9 cellular contexts compared by ENCODE assay signal in the genomic region with DNA sequence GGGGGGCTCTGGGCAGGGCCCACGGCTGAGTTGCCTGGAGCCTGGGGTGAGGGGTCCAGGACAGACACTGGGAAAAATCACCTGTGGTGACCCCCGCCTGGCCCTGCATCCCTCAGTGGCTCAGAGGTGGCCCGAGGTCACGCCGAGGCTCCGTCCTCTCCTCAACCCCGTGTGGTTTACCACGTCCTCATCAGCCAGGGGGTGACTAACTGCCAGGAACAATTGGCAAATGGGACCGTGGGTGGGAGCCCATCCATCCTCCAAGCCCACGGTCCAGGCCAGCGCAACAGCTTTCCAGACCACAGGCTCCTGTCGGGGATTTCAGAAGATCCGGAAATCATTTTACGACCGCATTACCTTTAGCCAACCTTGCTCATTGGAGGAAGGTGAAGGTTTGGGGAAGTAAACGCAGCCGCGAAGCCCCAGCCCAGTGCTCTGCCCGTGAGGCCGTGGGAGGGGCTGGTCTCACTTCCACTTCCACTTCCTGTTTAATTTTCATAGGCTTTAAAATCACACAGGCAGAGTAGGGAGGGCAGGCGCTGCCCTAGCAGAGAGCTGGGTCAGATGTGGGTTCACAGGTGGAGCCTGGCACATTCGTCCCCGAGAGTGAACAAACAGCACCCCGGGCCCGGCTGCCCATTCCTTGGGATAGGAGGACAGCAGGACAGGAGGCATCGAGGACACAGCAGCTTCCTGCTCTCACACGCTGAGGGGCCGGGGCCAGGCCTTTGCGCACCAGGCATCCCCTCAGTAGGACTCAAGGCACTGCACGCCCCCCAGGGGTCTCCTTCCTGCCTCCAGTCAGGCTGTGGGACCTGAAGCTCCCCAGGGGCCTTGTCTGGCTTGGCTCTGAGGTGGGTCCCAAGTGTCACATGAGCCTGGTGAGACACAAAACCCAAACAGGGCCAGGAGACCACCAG. TPM values are rescaled to one million over a fixed set of nuclear protein-coding genes. Genes with fewer than 3 reads are reported as not detected.
DNase-seq lines count a peak whose midpoint lies in the region; ATAC-seq, FAIRE-seq and TF ChIP-seq lines count a peak whose summit lies in the region.
"Had no signal": no experiment of that assay in that cellular context is flagged by ENCODE, and none has a peak within 500 bp of the region (broad histone marks: within the 10 kb centered on the region; RNA-seq: fewer than 3 reads in every experiment).

No MANE protein-coding gene starts in this region.

- intact Hi-C loops in pancreas (cut with DNase I) = no loop called here

- no peak overlapping the region for H2AFZ ChIP-seq in mesenchymal stem cell (ENCODE audit: low read depth, low read length)

- no peak overlapping the region for H2BK120ac ChIP-seq in mesenchymal stem cell (ENCODE audit: low read depth, low read length)

- H2AK5ac ChIP-seq in mesenchymal stem cell (ENCODE audit: low read length, severe bottlenecking) = no peak overlapping the region

- FAIRE-seq in pancreas (lab: Jason Lieb, UNC) = no peak

- ATAC-seq in GM18498 (IDR thresholded peaks at IDR 0.05; ENCODE audit: unreplicated experiment) (peak; percentile 92), HG02588 (IDR thresholded peaks at IDR 0.05; ENCODE audit: unreplicated experiment) (peak; percentile 84), pancreas (peak in 3 of 4 donors; percentile 27 to 73 (median 57))

- no peaks in the 10 kb centered on the region for H3K36me3 ChIP-seq in pancreas
- no peaks in the 10 kb centered on the region for H3K36me3 ChIP-seq in mesenchymal stem cell (ENCODE audit: control insufficient read depth in 1 of 2, insufficient read depth in 2 of 2, low read depth in 1 of 2, low read length in 2 of 2)
- H3K36me3 ChIP-seq: ovary had no signal

- WGBS in pancreas, 2 donors = 84 to 87% methylated on average over 30 of the region's 30 CpGs
- WGBS in mesenchymal stem cell = 84% methylated on average over 30 of the region's 30 CpGs

- H3K4me3 ChIP-seq in pancreas = no peak overlapping the region
- H3K4me3 ChIP-seq in mesenchymal stem cell (ENCODE audit: insufficient read depth in 1 of 2, low read depth in 1 of 2, low read length in 2 of 2) = no peak overlapping the region
- H3K4me3 ChIP-seq: ovary had no signal

- no peaks in the 10 kb centered on the region for H3K79me1 ChIP-seq in mesenchymal stem cell (replicated peaks; ENCODE audit: low read length, poor library complexity, severe bottlenecking)

- H2BK12ac ChIP-seq in mesenchymal stem cell (ENCODE audit: low read length in 2 of 2) = no peak overlapping the region

- TF ChIP-seq CTCF in pancreas (IDR thresholded peaks at IDR 0.05) = no peak

- no peak overlapping the region for H3K23ac ChIP-seq in mesenchymal stem cell (ENCODE audit: low read length in 2 of 2)

- no peak overlapping the region for H4K91ac ChIP-seq in mesenchymal stem cell (ENCODE audit: low read length)

- no peak overlapping the region for H4K8ac ChIP-seq in mesenchymal stem cell (ENCODE audit: low read length)

- peak; percentile 98 for DNase-seq in NAMALWA (ENCODE audit: low spot score)
- peak; percentile 26 for DNase-seq in activated effector memory CD4-positive, alpha-beta T cell treated with Interleukin-2 at 50 U/mL for 16 hours
- DNase-seq in pancreas = peak in 4 of 6 donors; percentile 1 to 59 (median 30)
- DNase-seq in mesenchymal stem cell = no peak
- DNase-seq in NCI-H526 treated with DMSO at 0.1 percent for 48 hours (lab: John Stamatoyannopoulos, UW) = no peak
- DNase-seq in cortex of kidney (lab: John Stamatoyannopoulos, UW) = no peak

- H3K4me1 ChIP-seq in pancreas = peaks cover 0 to 2% (median 0%) of the 10 kb centered on the region in 3 donors
- no peaks in the 10 kb centered on the region for H3K4me1 ChIP-seq in mesenchymal stem cell (ENCODE audit: control insufficient read depth, insufficient read depth, low read depth, low read length)

- no peak overlapping the region for H3K14ac ChIP-seq in mesenchymal stem cell (ENCODE audit: low read length in 2 of 2)

- H3K27me3 ChIP-seq in pancreas = no peaks in the 10 kb centered on the region
- peaks cover 3 to 43% of the 10 kb centered on the region in 2 experiments for H3K27me3 ChIP-seq in mesenchymal stem cell (ENCODE audit: control insufficient read depth in 1 of 2, insufficient read depth in 1 of 2, low read length in 2 of 2)
- H3K27me3 ChIP-seq: ovary had no signal

- H3K4me2 ChIP-seq in mesenchymal stem cell (ENCODE audit: low read length, poor library complexity, severe bottlenecking) = no peak overlapping the region

- H3K9me3 ChIP-seq in pancreas = no peaks in the 10 kb centered on the region
- H3K9me3 ChIP-seq in mesenchymal stem cell (ENCODE audit: control insufficient read depth, low read length) = no peaks in the 10 kb centered on the region
- H3K9me3 ChIP-seq: ovary had no signal

- H2BK5ac ChIP-seq in mesenchymal stem cell (ENCODE audit: low read depth, low read length, poor library complexity, severe bottlenecking) = no peak overlapping the region

- H3K18ac ChIP-seq in mesenchymal stem cell (ENCODE audit: low read depth in 1 of 2, low read length in 2 of 2) = no peak overlapping the region

- H3K4ac ChIP-seq in mesenchymal stem cell (ENCODE audit: low read depth in 1 of 2, low read length in 2 of 2) = no peak overlapping the region

- H2BK15ac ChIP-seq in mesenchymal stem cell (ENCODE audit: low read depth, poor library complexity, severe bottlenecking) = no peak overlapping the region

- H3K9ac ChIP-seq in mesenchymal stem cell (ENCODE audit: low read length) = no peak overlapping the region

- no peak overlapping the region for H3K27ac ChIP-seq in pancreas
- no peak overlapping the region for H3K27ac ChIP-seq in mesenchymal stem cell (ENCODE audit: low read length, poor library complexity, severe bottlenecking)
- H3K27ac ChIP-seq: ovary had no signal

RNA-seq across cellular contexts. Expression of a gene that starts 19.8 kb away (rescaled TPM):
- total RNA-seq in pancreas = 1 to 10 TPM in 3 of 6 donors, under 1 TPM in 3; 0.60 to 1.2 (median 0.86) TPM
- polyA plus RNA-seq in pancreas = 1 to 10 TPM in 1 of 2 donors, under 1 TPM in 1; 0.84 to 1.9 TPM
- 1.1 TPM for polyA plus RNA-seq in mesenchymal stem cell (2013, experiment 1 of 2)
- 1.1 TPM for polyA plus RNA-seq in mesenchymal stem cell (2013, experiment 2 of 2)

Comparison
In these comparisons a context has a peak if more than half of its experiments do, and no peak if none do; other contexts are left out.
1. DNase-seq: peak in NAMALWA (single experiment), activated effector memory CD4-positive, alpha-beta T cell treated with Interleukin-2 at 50 U/mL for 16 hours (single experiment) and pancreas (4 of 6); none in mesenchymal stem cell (single experiment), NCI-H526 treated with DMSO at 0.1 percent for 48 hours (single experiment) and cortex of kidney (single experiment).
2. Peak in every context shown above with its lines, with median percentiles within 50 percentile points of each other: ATAC-seq.